ENCODE assay signal across 13 cellular contexts in genomic region chr9:80811003-80811402, GRCh38.
A peak's percentile ranks its signal among the peaks of the same experiment; 100 is the strongest.
DNase-seq lines count a peak whose midpoint lies in the region; ATAC-seq, FAIRE-seq and TF ChIP-seq lines count a peak whose summit lies in the region.
"Had no signal": no experiment of that assay in that cellular context is flagged by ENCODE, and none has a peak within 500 bp of the region (broad histone marks: within the 10 kb centered on the region; RNA-seq: fewer than 3 reads in every experiment).

No MANE protein-coding gene starts in this region.

- no peak overlapping the region for H2BK15ac ChIP-seq in IMR-90 (ENCODE audit: low read depth, low read length)

- H3K9me3 Mint-ChIP-seq in astrocyte (ENCODE audit: unreplicated experiment): no peaks in the 10 kb centered on the region
- H3K9me3 Mint-ChIP-seq in activated CD4-positive, alpha-beta T cell treated with anti-CD3 and anti-CD28 coated beads, Interleukin-2, amount 10 ng/mL, durations not matched to agents 7 days and 5 days: no peaks in the 10 kb centered on the region

- no peak overlapping the region for H2BK120ac ChIP-seq in IMR-90 (ENCODE audit: low read depth, low read length)

- H3K4me1 Mint-ChIP-seq in astrocyte (ENCODE audit: low read depth, unreplicated experiment): peaks cover 1% of the 10 kb centered on the region
- no peaks in the 10 kb centered on the region for H3K4me1 Mint-ChIP-seq in activated CD4-positive, alpha-beta T cell treated with anti-CD3 and anti-CD28 coated beads, Interleukin-2, amount 10 ng/mL, durations not matched to agents 7 days and 5 days

- H3K4me3 Mint-ChIP-seq in astrocyte (ENCODE audit: unreplicated experiment): no peak overlapping the region
- no peak overlapping the region for H3K4me3 Mint-ChIP-seq in activated CD4-positive, alpha-beta T cell treated with anti-CD3 and anti-CD28 coated beads, Interleukin-2, amount 10 ng/mL, durations not matched to agents 7 days and 5 days

- H4K20me1 ChIP-seq in IMR-90 (ENCODE audit: insufficient read depth, low read length): no peaks in the 10 kb centered on the region
- no peaks in the 10 kb centered on the region for H4K20me1 ChIP-seq in astrocyte (ENCODE audit: insufficient read depth, low read length)

- BruUV-seq in IMR-90 (replicated peaks; lab: Mats Ljungman, UMichigan): no TSS peak

- H3K79me1 ChIP-seq in IMR-90 (ENCODE audit: low read depth in 1 of 2, low read length in 2 of 2): no peaks in the 10 kb centered on the region

- no peak overlapping the region for H3K56ac ChIP-seq in IMR-90 (ENCODE audit: extremely low read depth, insufficient read depth, low read length)

- H2AK5ac ChIP-seq in IMR-90 (ENCODE audit: low read depth, low read length): no peak overlapping the region

- FAIRE-seq in astrocyte (lab: Jason Lieb, UNC): no peak

- no peak overlapping the region for H4K8ac ChIP-seq in IMR-90 (ENCODE audit: low read depth in 2 of 2, low read length in 2 of 2)

- H3K79me2 ChIP-seq in astrocyte (ENCODE audit: insufficient read depth, low read length): no peaks in the 10 kb centered on the region

- H4K5ac ChIP-seq in IMR-90 (ENCODE audit: low read depth, low read length): no peak overlapping the region

- dilution Hi-C loops in IMR-90 (cut with HindIII; ENCODE audit: low sequenced_read_pairs, unreplicated experiment): no loop called here

- no peak overlapping the region for H4K91ac ChIP-seq in IMR-90 (ENCODE audit: insufficient read depth, low read depth, low read length)

- no peak overlapping the region for H3K14ac ChIP-seq in IMR-90 (replicated peaks; ENCODE audit: low read depth, low read length)

- in situ Hi-C loops in IMR-90 (cut with MboI; ENCODE audit: low sequenced_read_pairs): no loop called here

- H3K18ac ChIP-seq in IMR-90 (ENCODE audit: low read depth, low read length): no peak overlapping the region

- H2AK9ac ChIP-seq in IMR-90 (replicated peaks; ENCODE audit: low read depth, low read length, poor library complexity): no peak overlapping the region

- no peak for TF ChIP-seq CTCF in IMR-90 (conservative IDR thresholded peaks at IDR 0.05; ENCODE audit: low read depth, low read length)
- TF ChIP-seq CTCF in astrocyte (IDR thresholded peaks at IDR 0.05; ENCODE audit: insufficient read depth, low read depth, low read length): no peak
- TF ChIP-seq CTCF in fibroblast of pulmonary artery (IDR thresholded peaks at IDR 0.05; ENCODE audit: low read length, missing control alignments): no peak

- no peaks in the 10 kb centered on the region for H3K36me3 Mint-ChIP-seq in astrocyte (ENCODE audit: low read depth, unreplicated experiment)
- H3K36me3 Mint-ChIP-seq in activated CD4-positive, alpha-beta T cell treated with anti-CD3 and anti-CD28 coated beads, Interleukin-2, amount 10 ng/mL, durations not matched to agents 7 days and 5 days (ENCODE audit: low read depth): no peaks in the 10 kb centered on the region

- CTCF ChIA-PET in IMR-90 (lab: Yijun Ruan, JAX): interaction anchor here (0.6 kb wide), 1 partner anchor 1649 kb away, joined by 3 read pairs; no protein-coding TSS in a partner anchor
- CTCF ChIA-PET in activated CD4-positive, alpha-beta T cell treated with anti-CD3 and anti-CD28 coated beads, Interleukin-2, amount 10 ng/mL, durations not matched to agents 7 days and 5 days (lab: Charles Lee): no interaction called here

- H3K9ac ChIP-seq in IMR-90 (ENCODE audit: low read depth, low read length): no peak overlapping the region
- H3K9ac ChIP-seq in astrocyte (ENCODE audit: low read length): no peak overlapping the region

- no peak overlapping the region for H2BK20ac ChIP-seq in IMR-90 (ENCODE audit: low read depth, low read length)

- no peak overlapping the region for H3K4me2 ChIP-seq in IMR-90 (ENCODE audit: low read depth, low read length)
- no peak overlapping the region for H3K4me2 ChIP-seq in astrocyte (ENCODE audit: low read length)

- DNase-seq in IMR-90 (peak; percentile 80), astrocyte (ENCODE audit: low read depth) (peak; percentile 16), fibroblast of pulmonary artery (ENCODE audit: low read depth) (peak; percentile 8), stromal cell of bone marrow (ENCODE audit: low read depth) (peak; percentile 4), DMS153 treated with DMSO at 0.1 percent for 48 hours (lab: John Stamatoyannopoulos, UW; ENCODE audit: unreplicated experiment) (no peak)
- DNase-seq in activated CD4-positive, alpha-beta T cell treated with anti-CD3 and anti-CD28 coated beads, Interleukin-2, amount 10 ng/mL, durations not matched to agents 7 days and 5 days: no peak
- DNase-seq: Caco-2, DMS53, NCI-H1417, NCI-H187 treated with DMSO at 0.1 percent for 48 hours, NCI-H748 treated with DMSO at 0.1 percent for 48 hours had no signal

- H2AFZ ChIP-seq in IMR-90 (replicated peaks; ENCODE audit: low read length, poor library complexity) (no peak overlapping the region), astrocyte (ENCODE audit: low read depth, low read length) (no peak overlapping the region)

- ATAC-seq in IMR-90 (ENCODE audit: low read depth) (peak; percentile 65), HG03280 (IDR thresholded peaks at IDR 0.05; ENCODE audit: unreplicated experiment) (no peak)

- H3K23ac ChIP-seq in IMR-90 (ENCODE audit: low read depth, low read length): no peak overlapping the region

- H3K36me3 ChIP-seq in IMR-90 (ENCODE audit: control insufficient read depth, insufficient read depth, low read length) (no peaks in the 10 kb centered on the region), astrocyte (ENCODE audit: insufficient read depth, low read length) (no peaks in the 10 kb centered on the region)
- H3K36me3 ChIP-seq: HAP-1 had no signal

- intact Hi-C loops in IMR-90 (cut with micrococcal nuclease): no loop called here

- H3K27ac ChIP-seq in IMR-90 (ENCODE audit: insufficient read depth, low read length): no peak overlapping the region
- no peak overlapping the region for H3K27ac ChIP-seq in astrocyte (ENCODE audit: low read depth, low read length)

- H3K9me1 ChIP-seq in IMR-90 (ENCODE audit: insufficient read depth, low read length): no peaks in the 10 kb centered on the region

- H2BK5ac ChIP-seq in IMR-90 (ENCODE audit: low read depth, low read length, poor library complexity, severe bottlenecking): no peak overlapping the region

- H3K4me1 ChIP-seq in IMR-90 (ENCODE audit: control insufficient read depth, insufficient read depth, low read length) (peaks cover 7% of the 10 kb centered on the region; the same call in 1 of the 2 replicates), astrocyte (ENCODE audit: insufficient read depth, low read length) (no peaks in the 10 kb centered on the region)
- H3K4me1 ChIP-seq: Caco-2, HAP-1 had no signal

- no peak overlapping the region for H3K27ac Mint-ChIP-seq in astrocyte (ENCODE audit: unreplicated experiment)
- H3K27ac Mint-ChIP-seq in activated CD4-positive, alpha-beta T cell treated with anti-CD3 and anti-CD28 coated beads, Interleukin-2, amount 10 ng/mL, durations not matched to agents 7 days and 5 days: no peak overlapping the region

- H3K4ac ChIP-seq in IMR-90 (ENCODE audit: low read depth, low read length): no peak overlapping the region

- H3K27me3 Mint-ChIP-seq in astrocyte (ENCODE audit: low read depth, unreplicated experiment): no peaks in the 10 kb centered on the region
- no peaks in the 10 kb centered on the region for H3K27me3 Mint-ChIP-seq in activated CD4-positive, alpha-beta T cell treated with anti-CD3 and anti-CD28 coated beads, Interleukin-2, amount 10 ng/mL, durations not matched to agents 7 days and 5 days

- TF ChIP-seq RAD21 in IMR-90 (IDR thresholded peaks at IDR 0.05; ENCODE audit: low read length): no peak

- H3K9me3 ChIP-seq in IMR-90 (ENCODE audit: control insufficient read depth, insufficient read depth, low read length) (no peaks in the 10 kb centered on the region), astrocyte (ENCODE audit: insufficient read depth, low read depth, low read length) (no peaks in the 10 kb centered on the region)
- H3K9me3 ChIP-seq: Caco-2, HAP-1 had no signal

- no peak overlapping the region for H3K4me3 ChIP-seq in IMR-90 (ENCODE audit: insufficient read depth, low read depth, low read length)
- H3K4me3 ChIP-seq in astrocyte (ENCODE audit: insufficient read depth, low read depth, low read length): no peak overlapping the region
- H3K4me3 ChIP-seq in fibroblast of pulmonary artery (replicated peaks; ENCODE audit: low read depth, low read length): no peak overlapping the region
- H3K4me3 ChIP-seq: HAP-1 had no signal

- no peaks in the 10 kb centered on the region for H3K27me3 ChIP-seq in IMR-90 (ENCODE audit: control insufficient read depth, insufficient read depth, low read length)
- H3K27me3 ChIP-seq in astrocyte (ENCODE audit: insufficient read depth, low read length): no peaks in the 10 kb centered on the region

- no peak for TF ChIP-seq POLR2A in IMR-90 (IDR thresholded peaks at IDR 0.05; ENCODE audit: low read depth, low read length)

- POLR2A ChIA-PET in IMR-90 (lab: Charles Lee; ENCODE audit: unreplicated experiment): no interaction called here
- POLR2A ChIA-PET in activated CD4-positive, alpha-beta T cell treated with anti-CD3 and anti-CD28 coated beads, Interleukin-2, amount 10 ng/mL, durations not matched to agents 7 days and 5 days (lab: Charles Lee): no interaction called here

TF ChIP-seq in IMR-90, 13 proteins besides CTCF, POLR2A, EP300 and RAD21:
- TF ChIP-seq FOS (IDR thresholded peaks at IDR 0.05; ENCODE audit: low read depth, low read length): peak; percentile 55; the same call in 1 of the 2 replicates
- peak; percentile 78 for TF ChIP-seq CEBPB (IDR thresholded peaks at IDR 0.05; ENCODE audit: low read depth, low read length)
- no peak for TF ChIP-seq SMC3 (IDR thresholded peaks at IDR 0.05; ENCODE audit: low read depth, low read length)

Comparison
In these comparisons a context has a peak if more than half of its experiments do, and no peak if none do; other contexts are left out.
1. DNase-seq: peak in IMR-90 (single experiment), astrocyte (single experiment), fibroblast of pulmonary artery (single experiment) and stromal cell of bone marrow (single experiment); none in activated CD4-positive, alpha-beta T cell treated with anti-CD3 and anti-CD28 coated beads, Interleukin-2, amount 10 ng/mL, durations not matched to agents 7 days and 5 days (single experiment) and DMS153 treated with DMSO at 0.1 percent for 48 hours (single experiment).